25 cellular contexts compared by ENCODE assay signal in genomic region chr2:175131252-175131651, GRCh38.
"Had no signal": no experiment of that assay in that cellular context is flagged by ENCODE, and none has a peak within 500 bp of the region (broad histone marks: within the 10 kb centered on the region; RNA-seq: fewer than 3 reads in every experiment).

No MANE protein-coding gene starts in this region.

- DNase-seq: dermis blood vessel endothelial cell; effector memory CD4-positive, alpha-beta T cell; foreskin keratinocyte; glutamatergic neuron; left lung; lower lobe of right lung; natural killer cell; occipital lobe; ovary; posterior cingulate gyrus; retina; stimulated activated CD4-positive, alpha-beta T cell treated with anti-CD3 and anti-CD28 coated beads, Interleukin-12 subunit alpha, Interleukin-12 subunit beta, amount 100 ng/mL, for 4 hours; stimulated activated CD4-positive, alpha-beta T cell treated with anti-CD3 and anti-CD28 coated beads, Interleukin-1b, Interleukin-23, amount 100 ng/mL, for 48 hours; stimulated activated CD4-positive, alpha-beta T cell treated with anti-CD3 and anti-CD28 coated beads, Interleukin-4, amount 100 ng/mL, for 1 hour; stimulated activated CD8-positive, alpha-beta memory T cell treated with anti-CD3 and anti-CD28 coated beads, Interleukin-4, amount 100 ng/mL, for 48 hours; stimulated activated naive CD4-positive, alpha-beta T cell; stimulated activated naive CD8-positive, alpha-beta T cell treated with anti-CD3 and anti-CD28 coated beads, Interleukin-15, amount 100 ng/mL, for 72 hours; transverse colon; upper lobe of right lung; uterus had no signal

- H3K4me3 ChIP-seq: coronary artery, esophagus muscularis mucosa, left lung, lower lobe of right lung, ovary, smooth muscle cell, suprapubic skin, transverse colon, upper lobe of right lung, uterus had no signal

- H3K4me1 ChIP-seq: left lung, lower lobe of right lung, suprapubic skin, upper lobe of right lung, uterus had no signal

- H3K9me3 ChIP-seq: esophagus muscularis mucosa, left lung, lower lobe of right lung, ovary, suprapubic skin, transverse colon, upper lobe of right lung, uterus had no signal

- H3K36me3 ChIP-seq: ovary, uterus had no signal

- H3K27me3 ChIP-seq: esophagus muscularis mucosa, foreskin keratinocyte, left lung, ovary, suprapubic skin, transverse colon, upper lobe of right lung, uterus had no signal

- ATAC-seq: foreskin keratinocyte; left lung; lower lobe of right lung; natural killer cell; sciatic nerve; stimulated activated naive CD8-positive, alpha-beta T cell treated with anti-CD3 and anti-CD28 coated beads, Interleukin-15, amount 100 ng/mL, for 72 hours; upper lobe of right lung had no signal

- H3K4me2 ChIP-seq: smooth muscle cell had no signal

- H3K27ac ChIP-seq: coronary artery, esophagus muscularis mucosa, foreskin keratinocyte, left lung, lower lobe of right lung, ovary, suprapubic skin, transverse colon, upper lobe of right lung, uterus had no signal
